Comparison of ENCODE assay signal across 26 cellular contexts in genomic region chr12:89418228-89418910, GRCh38.
DNase-seq lines count a peak whose midpoint lies in the region; ATAC-seq and TF ChIP-seq lines count a peak whose summit lies in the region.
"Had no signal": no experiment of that assay in that cellular context is flagged by ENCODE, and none has a peak within 500 bp of the region (broad histone marks: within the 10 kb centered on the region; RNA-seq: fewer than 3 reads in every experiment).

No MANE protein-coding gene starts in this region.

- H4K20me1 ChIP-seq in PC-3 (ENCODE audit: low read length): no peaks in the 10 kb centered on the region

- TF ChIP-seq CTCF in PC-3 (conservative IDR thresholded peaks at IDR 0.05; ENCODE audit: low read depth, low read length): no peak
- TF ChIP-seq CTCF in heart right ventricle (IDR thresholded peaks at IDR 0.05): no peak
- no peak for TF ChIP-seq CTCF in testis (IDR thresholded peaks at IDR 0.05)

- H3K23ac ChIP-seq in mesendoderm (ENCODE audit: low read length): peak overlapping the region; percentile 82

- H3K56ac ChIP-seq in mesendoderm (ENCODE audit: low read length): no peak overlapping the region

- H3K9me3 Mint-ChIP-seq in CD4-positive, CD25-positive, alpha-beta regulatory T cell: no peaks in the 10 kb centered on the region
- no peaks in the 10 kb centered on the region for H3K9me3 Mint-ChIP-seq in activated T-helper 17 cell treated with anti-CD3 and anti-CD28 coated beads, Interleukin-2, amount 50 U/mL, for 72 hours
- H3K9me3 Mint-ChIP-seq: activated T-cell treated with anti-CD3 and anti-CD28 coated beads, Interleukin-2, amount 50 U/mL, for 24 hours; naive thymus-derived CD4-positive, alpha-beta T cell had no signal

- no peak overlapping the region for H2BK120ac ChIP-seq in mesendoderm (ENCODE audit: low read depth, low read length)

- no peak overlapping the region for H3K4me3 Mint-ChIP-seq in CD4-positive, CD25-positive, alpha-beta regulatory T cell
- no peak overlapping the region for H3K4me3 Mint-ChIP-seq in activated T-helper 17 cell treated with anti-CD3 and anti-CD28 coated beads, Interleukin-2, amount 50 U/mL, for 72 hours
- H3K4me3 Mint-ChIP-seq: activated T-cell treated with anti-CD3 and anti-CD28 coated beads, Interleukin-2, amount 50 U/mL, for 24 hours; B cell; naive thymus-derived CD4-positive, alpha-beta T cell had no signal

- POLR2A ChIA-PET in PC-3 (lab: Charles Lee; ENCODE audit: unreplicated experiment): interaction anchor here (1.1 kb wide), 1 partner anchor 66 kb away, joined by 4 read pairs; the partner anchor contains the start of gene DUSP6

- no peak overlapping the region for H2AK5ac ChIP-seq in mesendoderm (ENCODE audit: low read length)

- H3F3A ChIP-seq in PC-3 (ENCODE audit: low read length, unreplicated experiment): no peaks in the 10 kb centered on the region

- no peak overlapping the region for H4K5ac ChIP-seq in mesendoderm (ENCODE audit: low read length)

- no TSS peak for BruUV-seq in PC-3 (replicated peaks; lab: Mats Ljungman, UMichigan)

- WGBS in heart right ventricle, 2 donors: 81 to 85% methylated on average over 5 of the region's 5 CpGs
- WGBS in mesendoderm (ENCODE audit: extremely low coverage, insufficient coverage, low lambda C conversion rate): no CpG with 5 or more reads among the region's 5 CpGs
- WGBS in testis, 2 donors: 86 to 96% methylated on average over 5 of the region's 5 CpGs

- no peak overlapping the region for H2BK5ac ChIP-seq in mesendoderm (ENCODE audit: low read length)

- no peak overlapping the region for H2BK15ac ChIP-seq in mesendoderm (replicated peaks; ENCODE audit: low read depth)

- H3K4ac ChIP-seq in mesendoderm (ENCODE audit: low read depth, low read length): no peak overlapping the region

- H3K9ac ChIP-seq in PC-3 (ENCODE audit: low read length) (no peak overlapping the region), mesendoderm (ENCODE audit: low read length) (no peak overlapping the region)

- no peak overlapping the region for H3K27ac ChIP-seq in CD4-positive, CD25-positive, alpha-beta regulatory T cell (ENCODE audit: insufficient read depth, low read length, poor library complexity, severe bottlenecking)
- peak overlapping the region; percentile 56 for H3K27ac ChIP-seq in PC-3 (ENCODE audit: low read length)
- peak overlapping the region in 1 of 10 donors; percentile 34 for H3K27ac ChIP-seq in heart right ventricle
- no peak overlapping the region for H3K27ac ChIP-seq in mesendoderm (ENCODE audit: low read depth, low read length)
- H3K27ac ChIP-seq in testis: no peak overlapping the region
- H3K27ac ChIP-seq: colonic mucosa, psoas muscle, skin epidermis, transverse colon had no signal

- peak overlapping the region; percentile 32 to 78 (median 34) for H3K27ac Mint-ChIP-seq in CD4-positive, CD25-positive, alpha-beta regulatory T cell
- H3K27ac Mint-ChIP-seq in activated T-helper 17 cell treated with anti-CD3 and anti-CD28 coated beads, Interleukin-2, amount 50 U/mL, for 72 hours: no peak overlapping the region
- H3K27ac Mint-ChIP-seq: activated T-cell treated with anti-CD3 and anti-CD28 coated beads, Interleukin-2, amount 50 U/mL, for 24 hours; B cell had no signal

- peaks cover 29% of the 10 kb centered on the region for H3K36me3 Mint-ChIP-seq in CD4-positive, CD25-positive, alpha-beta regulatory T cell
- peaks cover 29% of the 10 kb centered on the region for H3K36me3 Mint-ChIP-seq in activated T-helper 17 cell treated with anti-CD3 and anti-CD28 coated beads, Interleukin-2, amount 50 U/mL, for 72 hours (ENCODE audit: low read depth)

- H4K8ac ChIP-seq in mesendoderm (ENCODE audit: low read depth, low read length): no peak overlapping the region

- no peak for ATAC-seq in CD4-positive, CD25-positive, alpha-beta regulatory T cell (ENCODE audit: low read depth in 2 of 2)
- no peak for ATAC-seq in PC-3
- ATAC-seq in heart right ventricle: peak; percentile 38 to 77 (median 64)
- no peak for ATAC-seq in activated T-helper 17 cell treated with anti-CD3 and anti-CD28 coated beads, Interleukin-2, amount 50 U/mL, for 72 hours (replicated peaks)
- ATAC-seq: psoas muscle had no signal

- no peak for DNase-seq in CD4-positive, CD25-positive, alpha-beta regulatory T cell
- DNase-seq in PC-3: no peak
- DNase-seq in heart right ventricle: peak in 1 of 2 donors; percentile 9
- no peak for DNase-seq in mesendoderm
- DNase-seq in testis: no peak
- no peak for DNase-seq in activated naive CD4-positive, alpha-beta T cell (lab: John Stamatoyannopoulos, UW)
- no peak for DNase-seq in amygdala (lab: John Stamatoyannopoulos, UW)
- DNase-seq: activated CD4-positive, alpha-beta T cell treated with anti-CD3 and anti-CD28 coated beads for 4 hours; activated naive CD4-positive, alpha-beta T cell treated with Interleukin-2 at 50 U/mL for 16 hours; activated T-cell treated with anti-CD3 and anti-CD28 coated beads, Interleukin-2, amount 50 U/mL, for 24 hours; amniotic stem cell; colonic mucosa; COR-L47; DMS79; effector memory CD4-positive, alpha-beta T cell; GDM1; midbrain; naive thymus-derived CD4-positive, alpha-beta T cell; NCI-H1694; occipital lobe; psoas muscle; stimulated activated CD8-positive, alpha-beta memory T cell treated with anti-CD3 and anti-CD28 coated beads, Interleukin-4, amount 100 ng/mL, for 48 hours; transverse colon had no signal

- H3K27me3 Mint-ChIP-seq in CD4-positive, CD25-positive, alpha-beta regulatory T cell: no peaks in the 10 kb centered on the region
- no peaks in the 10 kb centered on the region for H3K27me3 Mint-ChIP-seq in activated T-helper 17 cell treated with anti-CD3 and anti-CD28 coated beads, Interleukin-2, amount 50 U/mL, for 72 hours
- H3K27me3 Mint-ChIP-seq: activated T-cell treated with anti-CD3 and anti-CD28 coated beads, Interleukin-2, amount 50 U/mL, for 24 hours; B cell; naive thymus-derived CD4-positive, alpha-beta T cell had no signal

- H3K4me2 ChIP-seq in PC-3 (ENCODE audit: low read length): peak overlapping the region; percentile 32; the same call in 1 of the 2 replicates
- H3K4me2 ChIP-seq in mesendoderm (ENCODE audit: low read length): no peak overlapping the region

- no peaks in the 10 kb centered on the region for H3K9me2 ChIP-seq in PC-3 (replicated peaks; ENCODE audit: low read length)

- H3K18ac ChIP-seq in mesendoderm (ENCODE audit: low read length): no peak overlapping the region

- CTCF ChIA-PET in PC-3 (lab: Charles Lee): no interaction called here

- peaks cover 4% of the 10 kb centered on the region for H3K36me3 ChIP-seq in CD4-positive, CD25-positive, alpha-beta regulatory T cell (ENCODE audit: control insufficient read depth, insufficient read depth, low read length)
- H3K36me3 ChIP-seq in PC-3 (ENCODE audit: low read depth, low read length) (no peaks in the 10 kb centered on the region; the same call in 1 of the 2 replicates), heart right ventricle (no peaks in the 10 kb centered on the region), mesendoderm (ENCODE audit: control insufficient read depth, insufficient read depth, low read length) (no peaks in the 10 kb centered on the region), testis (ENCODE audit: low read depth, missing control alignments) (no peaks in the 10 kb centered on the region)
- H3K36me3 ChIP-seq: colonic mucosa, transverse colon had no signal

- no peak for TF ChIP-seq POLR2A in testis (IDR thresholded peaks at IDR 0.05)

- no peak overlapping the region for H2AFZ ChIP-seq in PC-3 (ENCODE audit: low read length)

- intact Hi-C loops in PC-3 (cut with micrococcal nuclease): loop anchor here (5.0 kb wide), 1 partner anchor 46 kb away; no protein-coding TSS in a partner anchor
- intact Hi-C loops in heart right ventricle (cut with DNase I): no loop called here
- intact Hi-C loops in testis (cut with DNase I; ENCODE audit: low total_unique reads): no loop called here

- no peaks in the 10 kb centered on the region for H3K79me1 ChIP-seq in mesendoderm (ENCODE audit: low read length)

- no peaks in the 10 kb centered on the region for H3K79me2 ChIP-seq in PC-3 (ENCODE audit: low read length)
- H3K79me2 ChIP-seq in mesendoderm (ENCODE audit: control insufficient read depth, insufficient read depth, low read length): no peaks in the 10 kb centered on the region

- H3K4me1 Mint-ChIP-seq in CD4-positive, CD25-positive, alpha-beta regulatory T cell: peaks cover 0 to 7% (median 5%) of the 10 kb centered on the region in 4 donors
- H3K4me1 Mint-ChIP-seq in activated T-helper 17 cell treated with anti-CD3 and anti-CD28 coated beads, Interleukin-2, amount 50 U/mL, for 72 hours: no peaks in the 10 kb centered on the region
- H3K4me1 Mint-ChIP-seq: B cell had no signal

- H3K4me1 ChIP-seq in CD4-positive, CD25-positive, alpha-beta regulatory T cell (ENCODE audit: control insufficient read depth, insufficient read depth, low read length, poor library complexity, severe bottlenecking): no peaks in the 10 kb centered on the region
- H3K4me1 ChIP-seq in PC-3 (ENCODE audit: insufficient read depth, low read length) (peaks cover 28% of the 10 kb centered on the region), heart right ventricle (peaks cover 0 to 23% (median 0%) of the 10 kb centered on the region in 9 donors), mesendoderm (ENCODE audit: control insufficient read depth, low read depth, low read length) (peaks cover 14% of the 10 kb centered on the region), testis (no peaks in the 10 kb centered on the region)
- H3K4me1 ChIP-seq: colonic mucosa, psoas muscle had no signal

- no peaks in the 10 kb centered on the region for H3K27me3 ChIP-seq in CD4-positive, CD25-positive, alpha-beta regulatory T cell (ENCODE audit: control insufficient read depth, insufficient read depth, low read length)
- H3K27me3 ChIP-seq in PC-3 (ENCODE audit: low read length) (no peaks in the 10 kb centered on the region), heart right ventricle (no peaks in the 10 kb centered on the region), mesendoderm (ENCODE audit: insufficient read depth, low read length, poor library complexity) (no peaks in the 10 kb centered on the region), testis (no peaks in the 10 kb centered on the region)
- H3K27me3 ChIP-seq: colonic mucosa, transverse colon had no signal

- no peaks in the 10 kb centered on the region for H3K9me3 ChIP-seq in CD4-positive, CD25-positive, alpha-beta regulatory T cell (ENCODE audit: control insufficient read depth in 2 of 2, low read length in 2 of 2)
- H3K9me3 ChIP-seq in PC-3 (ENCODE audit: low read length) (no peaks in the 10 kb centered on the region), heart right ventricle (no peaks in the 10 kb centered on the region), testis (no peaks in the 10 kb centered on the region)
- H3K9me3 ChIP-seq: colonic mucosa, psoas muscle, transverse colon had no signal

- H3K4me3 ChIP-seq in CD4-positive, CD25-positive, alpha-beta regulatory T cell (ENCODE audit: low read depth, low read length): no peak overlapping the region
- H3K4me3 ChIP-seq in PC-3 (ENCODE audit: low read length): no peak overlapping the region
- no peak overlapping the region for H3K4me3 ChIP-seq in heart right ventricle
- H3K4me3 ChIP-seq in mesendoderm (ENCODE audit: low read length): no peak overlapping the region
- no peak overlapping the region for H3K4me3 ChIP-seq in testis
- H3K4me3 ChIP-seq: colonic mucosa, psoas muscle, skin epidermis, transverse colon had no signal

Comparison
In these comparisons a context has a peak if more than half of its experiments do, and no peak if none do; other contexts are left out.
1. ATAC-seq: peak in heart right ventricle (8 of 8); none in CD4-positive, CD25-positive, alpha-beta regulatory T cell (0 of 2), PC-3 (single experiment) and activated T-helper 17 cell treated with anti-CD3 and anti-CD28 coated beads, Interleukin-2, amount 50 U/mL, for 72 hours (single experiment).